In genomic region chr1:57003398-57004139, GRCh38 we compare ENCODE assay signal across 32 cellular contexts. TPM values are rescaled to one million over a fixed set of nuclear protein-coding genes. Genes with fewer than 3 reads are reported as not detected.
"Had no signal": no experiment of that assay in that cellular context is flagged by ENCODE, and none has a peak within 500 bp of the region (broad histone marks: within the 10 kb centered on the region; RNA-seq: fewer than 3 reads in every experiment).

No MANE protein-coding gene starts in this region.

- DNase-seq: activated CD4-positive, alpha-beta memory T cell treated with anti-CD3 and anti-CD28 coated beads, Interleukin-2, amount 10 ng/mL, durations not matched to agents 7 days and 5 days; activated CD4-positive, alpha-beta T cell treated with anti-CD3 and anti-CD28 coated beads, Interleukin-2, amount 10 ng/mL, durations not matched to agents 24 days and 14 days; activated CD4-positive, CD25-positive, alpha-beta regulatory T cell treated with anti-CD3 and anti-CD28 coated beads, Interleukin-2, amount 50 U/mL, for 72 hours; activated CD8-positive, alpha-beta memory T cell treated with anti-CD3 and anti-CD28 coated beads, Interleukin-2, amount 50 U/mL, for 48 hours; activated gamma-delta T cell treated with Interleukin-2 at 50 U/mL for 16 hours; activated naive CD4-positive, alpha-beta T cell treated with anti-CD3 and anti-CD28 coated beads, Interleukin-2, amount 50 U/mL, for 16 hours; activated T-cell treated with anti-CD3 and anti-CD28 coated beads, Interleukin-2, amount 50 U/mL, for 4 hours; amygdala; central memory CD4-positive, alpha-beta T cell; islet precursor cell; left ventricle myocardium superior; mammary epithelial cell; naive B cell; nephron progenitor cell; pancreas; stimulated activated CD4-positive, alpha-beta T cell treated with anti-CD3 and anti-CD28 coated beads, Interleukin-1b, Interleukin-23, amount 100 ng/mL, for 48 hours; stimulated activated CD4-positive, alpha-beta T cell treated with anti-CD3 and anti-CD28 coated beads, Interleukin-4, amount 100 ng/mL, for 4 hours; stimulated activated CD8-positive, alpha-beta memory T cell treated with anti-CD3 and anti-CD28 coated beads, Interleukin-4, amount 100 ng/mL, for 48 hours; stimulated activated naive CD8-positive, alpha-beta T cell treated with anti-CD3 and anti-CD28 coated beads, Interleukin-15, amount 100 ng/mL, for 72 hours; substantia nigra; T-helper 17 cell; thyroid gland; upper lobe of left lung had no signal

- H3K4me1 ChIP-seq: esophagus muscularis mucosa, pancreas, prostate gland, thyroid gland, upper lobe of left lung, vagina had no signal

- H3K4me3 Mint-ChIP-seq: activated CD4-positive, alpha-beta memory T cell treated with anti-CD3 and anti-CD28 coated beads, Interleukin-2, amount 10 ng/mL, durations not matched to agents 7 days and 5 days; activated CD4-positive, alpha-beta T cell treated with anti-CD3 and anti-CD28 coated beads, Interleukin-2, amount 10 ng/mL, durations not matched to agents 24 days and 14 days; activated T-cell treated with anti-CD3 and anti-CD28 coated beads, Interleukin-2, amount 50 U/mL, for 4 hours; activated T-helper 17 cell treated with anti-CD3 and anti-CD28 coated beads, Interleukin-2, amount 50 U/mL, for 72 hours; naive B cell; nephron progenitor cell; stimulated activated memory B cell treated with anti-CD40 and anti-IgM and Interleukin-4, amounts not matched to agents 10 μg/mL and 1 μg/mL and 100 μg/mL, for 72 hours; stimulated activated naive CD8-positive, alpha-beta T cell treated with anti-CD3 and anti-CD28 coated beads, Interleukin-15, amount 100 ng/mL, for 72 hours; T-helper 17 cell had no signal

- H3K9me3 ChIP-seq: esophagus muscularis mucosa, neutrophil, pancreas, prostate gland, thyroid gland, upper lobe of left lung, vagina had no signal

- H3K4me1 Mint-ChIP-seq: activated CD4-positive, alpha-beta memory T cell treated with anti-CD3 and anti-CD28 coated beads, Interleukin-2, amount 10 ng/mL, durations not matched to agents 7 days and 5 days; activated CD4-positive, alpha-beta T cell treated with anti-CD3 and anti-CD28 coated beads, Interleukin-2, amount 10 ng/mL, durations not matched to agents 24 days and 14 days; activated T-helper 17 cell treated with anti-CD3 and anti-CD28 coated beads, Interleukin-2, amount 50 U/mL, for 72 hours; naive B cell; nephron progenitor cell; stimulated activated memory B cell treated with anti-CD40 and anti-IgM and Interleukin-4, amounts not matched to agents 10 μg/mL and 1 μg/mL and 100 μg/mL, for 72 hours; stimulated activated naive CD8-positive, alpha-beta T cell treated with anti-CD3 and anti-CD28 coated beads, Interleukin-15, amount 100 ng/mL, for 72 hours; T-helper 17 cell had no signal

- ATAC-seq: activated T-cell treated with anti-CD3 and anti-CD28 coated beads, Interleukin-2, amount 50 U/mL, for 4 hours; activated T-helper 17 cell treated with anti-CD3 and anti-CD28 coated beads, Interleukin-2, amount 50 U/mL, for 72 hours; left ventricle myocardium superior; pancreas; stimulated activated memory B cell treated with anti-CD40 and anti-IgM and Interleukin-4, amounts not matched to agents 10 μg/mL and 1 μg/mL and 100 μg/mL, for 72 hours; stimulated activated naive CD8-positive, alpha-beta T cell treated with anti-CD3 and anti-CD28 coated beads, Interleukin-15, amount 100 ng/mL, for 72 hours; T-helper 17 cell had no signal

- H3K4me3 ChIP-seq: esophagus muscularis mucosa, hepatocyte, pancreas, prostate gland, smooth muscle cell, thyroid gland, upper lobe of left lung, vagina had no signal

- H3K27me3 Mint-ChIP-seq: activated CD4-positive, alpha-beta memory T cell treated with anti-CD3 and anti-CD28 coated beads, Interleukin-2, amount 10 ng/mL, durations not matched to agents 7 days and 5 days; activated CD4-positive, alpha-beta T cell treated with anti-CD3 and anti-CD28 coated beads, Interleukin-2, amount 10 ng/mL, durations not matched to agents 24 days and 14 days; activated T-helper 17 cell treated with anti-CD3 and anti-CD28 coated beads, Interleukin-2, amount 50 U/mL, for 72 hours; T-helper 17 cell had no signal

- H3K36me3 Mint-ChIP-seq: naive B cell; stimulated activated memory B cell treated with anti-CD40 and anti-IgM and Interleukin-4, amounts not matched to agents 10 μg/mL and 1 μg/mL and 100 μg/mL, for 72 hours had no signal

- H3K27ac ChIP-seq: esophagus muscularis mucosa, hepatocyte, neutrophil, pancreas, prostate gland, thyroid gland, upper lobe of left lung, vagina had no signal

- H3K27ac Mint-ChIP-seq: activated CD4-positive, alpha-beta memory T cell treated with anti-CD3 and anti-CD28 coated beads, Interleukin-2, amount 10 ng/mL, durations not matched to agents 7 days and 5 days; activated CD4-positive, alpha-beta T cell treated with anti-CD3 and anti-CD28 coated beads, Interleukin-2, amount 10 ng/mL, durations not matched to agents 24 days and 14 days; activated T-helper 17 cell treated with anti-CD3 and anti-CD28 coated beads, Interleukin-2, amount 50 U/mL, for 72 hours; naive B cell; nephron progenitor cell; stimulated activated memory B cell treated with anti-CD40 and anti-IgM and Interleukin-4, amounts not matched to agents 10 μg/mL and 1 μg/mL and 100 μg/mL, for 72 hours; stimulated activated naive CD8-positive, alpha-beta T cell treated with anti-CD3 and anti-CD28 coated beads, Interleukin-15, amount 100 ng/mL, for 72 hours; T-helper 17 cell had no signal

- H3K36me3 ChIP-seq: esophagus muscularis mucosa, neutrophil, pancreas, prostate gland, thyroid gland, upper lobe of left lung, vagina had no signal

- H3K9me3 Mint-ChIP-seq: activated CD4-positive, alpha-beta memory T cell treated with anti-CD3 and anti-CD28 coated beads, Interleukin-2, amount 10 ng/mL, durations not matched to agents 7 days and 5 days; activated CD4-positive, alpha-beta T cell treated with anti-CD3 and anti-CD28 coated beads, Interleukin-2, amount 10 ng/mL, durations not matched to agents 24 days and 14 days; activated T-cell treated with anti-CD3 and anti-CD28 coated beads, Interleukin-2, amount 50 U/mL, for 4 hours; activated T-helper 17 cell treated with anti-CD3 and anti-CD28 coated beads, Interleukin-2, amount 50 U/mL, for 72 hours; nephron progenitor cell; stimulated activated memory B cell treated with anti-CD40 and anti-IgM and Interleukin-4, amounts not matched to agents 10 μg/mL and 1 μg/mL and 100 μg/mL, for 72 hours; stimulated activated naive CD8-positive, alpha-beta T cell treated with anti-CD3 and anti-CD28 coated beads, Interleukin-15, amount 100 ng/mL, for 72 hours had no signal

- H3K27me3 ChIP-seq: esophagus muscularis mucosa, hepatocyte, neutrophil, pancreas, thyroid gland, upper lobe of left lung, vagina had no signal

RNA-seq across cellular contexts. Expression of gene C8B, which starts 37.8 kb away (rescaled TPM):
- total RNA-seq: activated CD4-positive, alpha-beta memory T cell treated with anti-CD3 and anti-CD28 coated beads, Interleukin-2, amount 10 ng/mL, durations not matched to agents 7 days and 5 days; activated CD4-positive, alpha-beta T cell treated with anti-CD3 and anti-CD28 coated beads, Interleukin-2, amount 10 ng/mL, durations not matched to agents 24 days and 14 days; activated T-cell treated with anti-CD3 and anti-CD28 coated beads, Interleukin-2, amount 50 U/mL, for 4 hours; activated T-helper 17 cell treated with anti-CD3 and anti-CD28 coated beads, Interleukin-2, amount 50 U/mL, for 72 hours; esophagus muscularis mucosa; frontal cortex; left ventricle myocardium superior; mammary epithelial cell; prostate gland; T-helper 17 cell; thyroid gland; vagina had no signal
- polyA plus RNA-seq: mammary epithelial cell, smooth muscle cell had no signal
